Comparison of ENCODE assay signal across 9 cellular contexts in the genomic region with DNA sequence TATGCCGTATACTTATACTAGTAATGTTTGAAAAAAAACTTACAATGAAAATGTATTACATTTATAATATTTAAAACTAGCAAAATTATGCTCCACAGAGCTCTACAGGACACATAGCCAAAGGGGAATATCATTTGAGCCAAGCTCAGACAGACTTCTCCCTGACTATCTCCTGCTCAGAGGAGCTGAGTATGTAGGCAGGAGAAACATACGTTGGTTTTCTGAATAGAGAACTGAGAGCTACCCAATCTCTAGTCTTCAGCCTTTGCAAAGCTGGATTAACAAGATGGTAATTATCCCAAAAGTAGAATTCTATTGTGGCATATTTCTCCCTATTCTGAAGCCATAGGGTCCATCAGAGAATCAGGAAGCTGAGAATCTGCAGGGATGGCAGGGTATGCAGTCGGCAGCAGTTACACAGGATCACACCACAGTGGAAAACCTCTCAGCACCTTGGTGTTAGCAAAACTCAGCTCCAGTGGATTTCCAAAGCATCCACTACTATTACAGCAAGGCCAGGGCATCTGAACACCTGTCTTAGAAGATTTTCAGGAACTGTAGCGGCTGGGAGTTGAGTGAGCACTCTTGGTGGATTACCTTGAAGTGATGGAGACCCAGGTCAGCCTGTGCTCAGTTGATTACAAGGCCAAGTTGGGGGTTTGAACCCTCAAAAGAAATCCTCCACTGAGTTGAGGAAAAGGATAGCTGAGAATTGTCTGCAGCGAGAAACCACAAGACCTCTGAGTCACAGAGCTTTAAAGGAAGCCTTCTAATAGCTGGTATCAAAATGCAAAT. TPM values are rescaled to one million over a fixed set of nuclear protein-coding genes. Genes with fewer than 3 reads are reported as not detected.
DNase-seq lines count a peak whose midpoint lies in the region; ATAC-seq, FAIRE-seq and TF ChIP-seq lines count a peak whose summit lies in the region.
"Had no signal": no experiment of that assay in that cellular context is flagged by ENCODE, and none has a peak within 500 bp of the region (broad histone marks: within the 10 kb centered on the region; RNA-seq: fewer than 3 reads in every experiment).

No MANE protein-coding gene starts in this region.

- BruUV-seq in endothelial cell of umbilical vein (replicated peaks; lab: Mats Ljungman, UMichigan): no TSS peak

- FAIRE-seq in endothelial cell of umbilical vein (lab: Jason Lieb, UNC): no peak

- peak overlapping the region; percentile 16; the same call in 1 of the 2 replicates for H3K27ac ChIP-seq in DND-41 (ENCODE audit: low read length)
- peak overlapping the region; percentile 89 for H3K27ac ChIP-seq in OCI-LY1 (ENCODE audit: low read depth, low read length, poor library complexity, severe bottlenecking)
- H3K27ac ChIP-seq in endothelial cell of umbilical vein (ENCODE audit: insufficient read depth, low read depth, low read length): no peak overlapping the region

- H3K79me2 ChIP-seq in DND-41 (ENCODE audit: insufficient read depth, low read length) (no peaks in the 10 kb centered on the region), OCI-LY1 (ENCODE audit: insufficient read depth, low read length) (no peaks in the 10 kb centered on the region), endothelial cell of umbilical vein (ENCODE audit: control insufficient read depth, insufficient read depth, low read length) (no peaks in the 10 kb centered on the region)

- intact Hi-C loops in endothelial cell of umbilical vein (cut with micrococcal nuclease): no loop called here

- TF ChIP-seq POLR2A in GM19099 (IDR thresholded peaks at IDR 0.05; ENCODE audit: extremely low read depth, insufficient read length, low read depth): peak; percentile 61
- no peak for TF ChIP-seq POLR2A in endothelial cell of umbilical vein (IDR thresholded peaks at IDR 0.05; ENCODE audit: low read depth, low read length)

- no peak overlapping the region for H3K4me3 ChIP-seq in DND-41 (ENCODE audit: low read depth in 1 of 2, low read length in 2 of 2)
- no peak overlapping the region for H3K4me3 ChIP-seq in OCI-LY1 (ENCODE audit: low read depth, low read length, poor library complexity, severe bottlenecking)
- H3K4me3 ChIP-seq in endothelial cell of umbilical vein (replicated peaks in 1 of 3; ENCODE audit: insufficient read depth in 1 of 3, low read depth in 1 of 3, low read length in 3 of 3): no peak overlapping the region

- H3K4me2 ChIP-seq in DND-41 (ENCODE audit: insufficient read depth, low read length) (no peak overlapping the region), OCI-LY1 (ENCODE audit: low read length) (no peak overlapping the region; the same call in 1 of the 2 replicates), endothelial cell of umbilical vein (ENCODE audit: insufficient read depth, low read length) (no peak overlapping the region)

- ATAC-seq in DND-41 (ENCODE audit: insufficient read depth, low read depth) (peak; percentile 57), HG03565 (IDR thresholded peaks at IDR 0.05; ENCODE audit: unreplicated experiment) (no peak)

- dilution Hi-C loops in endothelial cell of umbilical vein (cut with MboI; ENCODE audit: extremely low pct_ligation_motif_present, low sequenced_read_pairs): no loop called here

- H3K4me1 ChIP-seq in DND-41 (ENCODE audit: insufficient read depth, low read length) (peaks cover 45% of the 10 kb centered on the region), OCI-LY1 (ENCODE audit: insufficient read depth, low read length, severe bottlenecking) (peaks cover 61% of the 10 kb centered on the region), endothelial cell of umbilical vein (ENCODE audit: control insufficient read depth, extremely low read depth, insufficient read depth, low read length) (no peaks in the 10 kb centered on the region)

- H2AFZ ChIP-seq in DND-41 (ENCODE audit: low read depth, low read length) (no peak overlapping the region), OCI-LY1 (ENCODE audit: low read length) (0 out of 2 replicates have a peak overlapping the region, but pooled peaks have one; percentile 38), endothelial cell of umbilical vein (ENCODE audit: low read depth, low read length) (no peak overlapping the region)

- no peaks in the 10 kb centered on the region for H3K9me2 ChIP-seq in OCI-LY1 (ENCODE audit: low read depth, low read length)

- H3K36me3 ChIP-seq in DND-41 (ENCODE audit: insufficient read depth, low read length) (no peaks in the 10 kb centered on the region), OCI-LY1 (ENCODE audit: insufficient read depth, low read length) (no peaks in the 10 kb centered on the region), endothelial cell of umbilical vein (ENCODE audit: control insufficient read depth in 2 of 2, extremely low read depth in 1 of 2, insufficient read depth in 2 of 2, low read length in 2 of 2) (no peaks in the 10 kb centered on the region)

- peaks cover 7% of the 10 kb centered on the region for H3K27me3 ChIP-seq in DND-41 (ENCODE audit: insufficient read depth, low read length, poor library complexity)
- H3K27me3 ChIP-seq in OCI-LY1 (ENCODE audit: insufficient read depth, low read length): no peaks in the 10 kb centered on the region
- peaks cover 6 to 17% of the 10 kb centered on the region in 2 experiments for H3K27me3 ChIP-seq in endothelial cell of umbilical vein (ENCODE audit: control insufficient read depth in 2 of 2, insufficient read depth in 2 of 2, low read length in 2 of 2)

- H4K20me1 ChIP-seq in DND-41 (ENCODE audit: insufficient read depth, low read length) (no peaks in the 10 kb centered on the region), OCI-LY1 (ENCODE audit: insufficient read depth, low read length) (no peaks in the 10 kb centered on the region), endothelial cell of umbilical vein (replicated peaks; ENCODE audit: control insufficient read depth, extremely low read depth, insufficient read depth, low read length) (no peaks in the 10 kb centered on the region)

- no peaks in the 10 kb centered on the region; the same call in 1 of the 2 replicates for H3F3A ChIP-seq in OCI-LY1 (ENCODE audit: insufficient read depth, low read length)

- H3K9me3 ChIP-seq in DND-41 (ENCODE audit: insufficient read depth, low read length, severe bottlenecking): no peaks in the 10 kb centered on the region
- no peaks in the 10 kb centered on the region for H3K9me3 ChIP-seq in OCI-LY1 (ENCODE audit: low read length)
- H3K9me3 ChIP-seq in endothelial cell of umbilical vein (replicated peaks; ENCODE audit: control insufficient read depth, insufficient read depth, low read length): no peaks in the 10 kb centered on the region

- no peak for TF ChIP-seq CTCF in DND-41 (IDR thresholded peaks at IDR 0.05; ENCODE audit: borderline replicate concordance, extremely low read depth, low read length, poor library complexity, severe bottlenecking)
- TF ChIP-seq CTCF in OCI-LY1 (IDR thresholded peaks at IDR 0.05; ENCODE audit: low read length): no peak
- TF ChIP-seq CTCF in endothelial cell of umbilical vein (IDR thresholded peaks at IDR 0.05; ENCODE audit: extremely low read depth in 1 of 2, insufficient read depth in 1 of 2, low read depth in 1 of 2, low read length in 2 of 2): no peak

- H3K9me1 ChIP-seq in endothelial cell of umbilical vein (replicated peaks; ENCODE audit: control insufficient read depth, extremely low read depth, insufficient read depth, low read length): no peaks in the 10 kb centered on the region

- peak; percentile 37 for DNase-seq in DND-41
- DNase-seq in endothelial cell of umbilical vein (ENCODE audit: low read depth, low spot score): no peak
- DNase-seq in NCI-H1105 treated with DMSO at 0.1 percent for 48 hours (lab: John Stamatoyannopoulos, UW): no peak
- no peak for DNase-seq in GF-D8 (lab: John Stamatoyannopoulos, UW)
- no peak for DNase-seq in stimulated activated CD8-positive, alpha-beta memory T cell treated with anti-CD3 and anti-CD28 coated beads, Interleukin-4, amount 100 ng/mL, for 48 hours

- H3K9ac ChIP-seq in DND-41 (ENCODE audit: low read depth, low read length) (no peak overlapping the region), OCI-LY1 (ENCODE audit: low read length) (no peak overlapping the region), endothelial cell of umbilical vein (replicated peaks; ENCODE audit: extremely low read depth, insufficient read depth, low read length) (no peak overlapping the region)

- POLR2A ChIA-PET in endothelial cell of umbilical vein (lab: Charles Lee): no interaction called here

- CTCF ChIA-PET in endothelial cell of umbilical vein (lab: Charles Lee): no interaction called here

TF ChIP-seq in endothelial cell of umbilical vein, 7 proteins besides CTCF, POLR2A, EP300 and RAD21 (continues in another document):
- TF ChIP-seq MYC (IDR thresholded peaks at IDR 0.05; ENCODE audit: low read depth, low read length) (no peak), JUN (IDR thresholded peaks at IDR 0.05; ENCODE audit: borderline replicate concordance, insufficient read depth, insufficient read length, low read depth) (no peak), FOS (IDR thresholded peaks at IDR 0.05; ENCODE audit: borderline replicate concordance, insufficient read depth, low read length) (peak; percentile 17)

RNA-seq across cellular contexts. Expression of gene GPR15, which starts 30.1 kb away (rescaled TPM):
- not detected in 2 replicates for total RNA-seq in endothelial cell of umbilical vein
- polyA plus RNA-seq in endothelial cell of umbilical vein: not detected in 2 replicates
- not detected in 2 replicates for polyA plus RNA-seq in endothelial cell of umbilical vein (2011; cell fraction: cytosol; rRNA removed)
- not detected in 2 replicates for polyA plus RNA-seq in endothelial cell of umbilical vein (2011; cell fraction: nucleus; rRNA removed)
- not detected in 2 replicates for polyA plus RNA-seq in endothelial cell of umbilical vein (2012)
- not detected in 2 replicates for polyA minus RNA-seq in endothelial cell of umbilical vein
- not detected for polyA minus RNA-seq in endothelial cell of umbilical vein (2011; cell fraction: cytosol; rRNA and poly(A)+ RNA removed)
- polyA minus RNA-seq in endothelial cell of umbilical vein (2011; cell fraction: nucleus; rRNA and poly(A)+ RNA removed): not detected in 2 replicates
- total RNA-seq: osteocyte had no signal

RNA-seq across cellular contexts. Expression of gene CPOX, which starts 31.5 kb away (rescaled TPM):
- 19.9 and 24.5 TPM in 2 replicates for total RNA-seq in endothelial cell of umbilical vein
- polyA plus RNA-seq in endothelial cell of umbilical vein: 11.3 and 12.3 TPM in 2 replicates
- 12.1 and 13.4 TPM in 2 replicates for polyA plus RNA-seq in endothelial cell of umbilical vein (2011; cell fraction: cytosol; rRNA removed)
- polyA plus RNA-seq in endothelial cell of umbilical vein (2011; cell fraction: nucleus; rRNA removed): 29.1 and 35.6 TPM in 2 replicates
- polyA plus RNA-seq in endothelial cell of umbilical vein (2012): 20.2 and 20.8 TPM in 2 replicates
- 18.8 and 25.9 TPM in 2 replicates for polyA minus RNA-seq in endothelial cell of umbilical vein
- polyA minus RNA-seq in endothelial cell of umbilical vein (2011; cell fraction: cytosol; rRNA and poly(A)+ RNA removed): 5.5 TPM
- polyA minus RNA-seq in endothelial cell of umbilical vein (2011; cell fraction: nucleus; rRNA and poly(A)+ RNA removed): 9.2 and 10.3 TPM in 2 replicates

RNA-seq across cellular contexts. Expression of gene CLDND1, which starts 39.2 kb away (rescaled TPM):
- 93.1 and 101 TPM in 2 replicates for total RNA-seq in endothelial cell of umbilical vein
- polyA plus RNA-seq in endothelial cell of umbilical vein: 200 and 214 TPM in 2 replicates
- 118 and 122 TPM in 2 replicates for polyA plus RNA-seq in endothelial cell of umbilical vein (2011; cell fraction: cytosol; rRNA removed)
- polyA plus RNA-seq in endothelial cell of umbilical vein (2011; cell fraction: nucleus; rRNA removed): 206 and 274 TPM in 2 replicates
- polyA plus RNA-seq in endothelial cell of umbilical vein (2012): 58.7 and 95.4 TPM in 2 replicates
- polyA minus RNA-seq in endothelial cell of umbilical vein: 229 and 249 TPM in 2 replicates
- polyA minus RNA-seq in endothelial cell of umbilical vein (2011; cell fraction: cytosol; rRNA and poly(A)+ RNA removed): 34.8 TPM
- polyA minus RNA-seq in endothelial cell of umbilical vein (2011; cell fraction: nucleus; rRNA and poly(A)+ RNA removed): 114 and 169 TPM in 2 replicates
